Comparison of ENCODE assay signal across 11 cellular contexts in the genomic region with DNA sequence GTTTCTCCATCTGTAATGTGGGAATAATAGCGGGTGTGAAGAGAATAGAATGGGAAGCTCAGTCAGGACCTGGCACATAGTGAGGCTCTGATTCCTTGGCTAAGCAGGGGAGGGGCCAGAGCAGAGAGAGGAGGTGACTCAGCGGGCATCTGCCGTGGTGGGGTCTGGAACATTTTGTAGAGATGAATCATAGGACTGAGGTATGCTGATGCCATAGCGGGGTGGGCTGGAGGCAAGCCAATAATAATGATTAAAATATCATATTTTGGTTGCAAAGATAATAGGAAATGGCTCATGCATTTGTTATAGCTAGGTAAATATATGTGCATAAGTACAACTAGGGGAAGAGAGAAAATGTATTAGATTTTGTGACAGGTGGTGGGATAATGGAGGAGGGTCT. TPM values are rescaled to one million over a fixed set of nuclear protein-coding genes. Genes with fewer than 3 reads are reported as not detected.
A peak's percentile ranks its signal among the peaks of the same experiment; 100 is the strongest.
DNase-seq lines count a peak whose midpoint lies in the region; ATAC-seq and TF ChIP-seq lines count a peak whose summit lies in the region.
"Had no signal": no experiment of that assay in that cellular context is flagged by ENCODE, and none has a peak within 500 bp of the region (broad histone marks: within the 10 kb centered on the region; RNA-seq: fewer than 3 reads in every experiment).

No MANE protein-coding gene starts in this region.

- DNase-seq in HK-2 (ENCODE audit: unreplicated experiment) = peak; percentile 76
- DNase-seq in adipocyte (ENCODE audit: low read depth) = peak; percentile 93
- peak; percentile 59 for DNase-seq in hepatocyte (ENCODE audit: low spot score)
- DNase-seq in GM10248 (ENCODE audit: extremely low spot score) = no peak
- no peak for DNase-seq in stimulated activated CD8-positive, alpha-beta memory T cell treated with anti-CD3 and anti-CD28 coated beads, Interleukin-4, amount 100 ng/mL, for 48 hours
- DNase-seq in CD8-positive, alpha-beta T cell = no peak
- DNase-seq: activated CD8-positive, alpha-beta memory T cell treated with anti-CD3 and anti-CD28 coated beads, Interleukin-2, amount 50 U/mL, for 48 hours had no signal

- H3K27me3 ChIP-seq in ACC112 (ENCODE audit: insufficient read depth, low read length) = no peaks in the 10 kb centered on the region
- no peaks in the 10 kb centered on the region for H3K27me3 ChIP-seq in adipocyte (replicated peaks; ENCODE audit: control insufficient read depth, insufficient read depth, low read length)
- no peaks in the 10 kb centered on the region for H3K27me3 ChIP-seq in hepatocyte
- no peaks in the 10 kb centered on the region for H3K27me3 ChIP-seq in CD8-positive, alpha-beta T cell (ENCODE audit: insufficient read depth, low read length)

- H4K20me1 ChIP-seq in hepatocyte (ENCODE audit: insufficient read depth, poor library complexity, severe bottlenecking) = no peaks in the 10 kb centered on the region

- no peak overlapping the region for H3K4me3 Mint-ChIP-seq in CD8-positive, alpha-beta T cell
- H3K4me3 Mint-ChIP-seq: memory B cell had no signal

- intact Hi-C loops in CD8-positive, alpha-beta T cell (cut with DNase I, micrococcal nuclease) = no loop called here

- ATAC-seq in HG02763 (IDR thresholded peaks at IDR 0.05; ENCODE audit: unreplicated experiment) = no peak
- no peak for ATAC-seq in CD8-positive, alpha-beta T cell

- TF ChIP-seq CTCF in hepatocyte (IDR thresholded peaks at IDR 0.05; ENCODE audit: poor library complexity) = no peak
- TF ChIP-seq CTCF in GM10248 (IDR thresholded peaks at IDR 0.05; ENCODE audit: control extremely low read depth, extremely low read depth, low read depth, missing control alignments) = no peak
- no peak for TF ChIP-seq CTCF in CD8-positive, alpha-beta T cell (IDR thresholded peaks at IDR 0.05)

- H3K9me3 ChIP-seq in adipocyte (ENCODE audit: control insufficient read depth, low read length) (peaks cover 3% of the 10 kb centered on the region), hepatocyte (ENCODE audit: low read depth) (no peaks in the 10 kb centered on the region)
- no peaks in the 10 kb centered on the region for H3K9me3 ChIP-seq in CD8-positive, alpha-beta T cell (ENCODE audit: low read length)

- H3K9me2 ChIP-seq in hepatocyte (replicated peaks; ENCODE audit: insufficient read depth) = no peaks in the 10 kb centered on the region

- peaks cover 34% of the 10 kb centered on the region for H3K27me3 Mint-ChIP-seq in CD8-positive, alpha-beta T cell (ENCODE audit: low read depth)

- peaks cover 43% of the 10 kb centered on the region for H3K4me1 ChIP-seq in ACC112 (ENCODE audit: control insufficient read depth, insufficient read depth, low read length, unreplicated experiment)
- peaks cover 31% of the 10 kb centered on the region for H3K4me1 ChIP-seq in adipocyte (ENCODE audit: control insufficient read depth, insufficient read depth, low read length)
- no peaks in the 10 kb centered on the region for H3K4me1 ChIP-seq in hepatocyte (ENCODE audit: insufficient read depth)
- no peaks in the 10 kb centered on the region for H3K4me1 ChIP-seq in CD8-positive, alpha-beta T cell (ENCODE audit: insufficient read depth, low read length)

- no peaks in the 10 kb centered on the region for H3K36me3 Mint-ChIP-seq in CD8-positive, alpha-beta T cell
- H3K36me3 Mint-ChIP-seq: memory B cell had no signal

- H3K27ac Mint-ChIP-seq in CD8-positive, alpha-beta T cell = no peak overlapping the region
- H3K27ac Mint-ChIP-seq: memory B cell had no signal

- POLR2A ChIA-PET in GM10248 (lab: Yijun Ruan, JAX) = no interaction called here
- POLR2A ChIA-PET in CD8-positive, alpha-beta T cell (lab: Charles Lee) = no interaction called here

- no peaks in the 10 kb centered on the region for H3K36me3 ChIP-seq in ACC112 (ENCODE audit: insufficient read depth, low read length)
- H3K36me3 ChIP-seq in adipocyte (ENCODE audit: control insufficient read depth, insufficient read depth, low read length, severe bottlenecking) = no peaks in the 10 kb centered on the region
- no peaks in the 10 kb centered on the region for H3K36me3 ChIP-seq in hepatocyte (replicated peaks; ENCODE audit: insufficient read depth, low read depth)
- H3K36me3 ChIP-seq in CD8-positive, alpha-beta T cell (ENCODE audit: insufficient read depth, low read length) = no peaks in the 10 kb centered on the region

- no peak overlapping the region for H2AFZ ChIP-seq in ACC112 (ENCODE audit: low read length, unreplicated experiment)
- no peak overlapping the region for H2AFZ ChIP-seq in hepatocyte

- H3K4me1 Mint-ChIP-seq in CD8-positive, alpha-beta T cell (ENCODE audit: low read depth) = no peaks in the 10 kb centered on the region

- CTCF ChIA-PET in GM10248 (lab: Yijun Ruan, JAX) = interaction anchor here (1.4 kb wide), 1 partner anchor 28 kb away, joined by 4 read pairs; no protein-coding TSS in a partner anchor
- CTCF ChIA-PET in CD8-positive, alpha-beta T cell (lab: Charles Lee) = interaction anchor here (0.8 kb wide), 1 partner anchor 11 kb away, joined by 3 read pairs; no protein-coding TSS in a partner anchor

- H3K4me3 ChIP-seq in ACC112 (ENCODE audit: low read depth, low read length) = peak overlapping the region; percentile 38; the same call in 1 of the 2 replicates
- H3K4me3 ChIP-seq in adipocyte (ENCODE audit: low read length) = no peak overlapping the region
- no peak overlapping the region for H3K4me3 ChIP-seq in hepatocyte
- H3K4me3 ChIP-seq in CD8-positive, alpha-beta T cell (ENCODE audit: low read depth, low read length) = no peak overlapping the region
- H3K4me3 ChIP-seq: SK-N-MC had no signal

- H3K9ac ChIP-seq in adipocyte (ENCODE audit: low read length) = no peak overlapping the region

- H3K9me3 Mint-ChIP-seq in CD8-positive, alpha-beta T cell = no peaks in the 10 kb centered on the region
- H3K9me3 Mint-ChIP-seq: memory B cell had no signal

- H3K4me2 ChIP-seq in hepatocyte = no peak overlapping the region

- 51% methylated on average over 4 of the region's 4 CpGs for WGBS in hepatocyte (ENCODE audit: low lambda C conversion rate, missing lambda C conversion rate)

- H3K27ac ChIP-seq in ACC112 (ENCODE audit: low read depth, low read length) (peak overlapping the region; percentile 96), hepatocyte (no peak overlapping the region)
- no peak overlapping the region for H3K27ac ChIP-seq in CD8-positive, alpha-beta T cell (ENCODE audit: low read depth, low read length)
- H3K27ac ChIP-seq: SK-N-MC had no signal

- H3K79me2 ChIP-seq in ACC112 (ENCODE audit: control insufficient read depth, insufficient read depth, low read length, unreplicated experiment) (no peaks in the 10 kb centered on the region), hepatocyte (no peaks in the 10 kb centered on the region)

RNA-seq across cellular contexts. Expression of a gene that starts 11.2 kb away (rescaled TPM):
- total RNA-seq in hepatocyte = 0.43 TPM in 1 of 2 replicates, not detected in the other
- polyA plus RNA-seq in hepatocyte = 0.78 TPM in 1 of 2 replicates, not detected in the other
- total RNA-seq in CD8-positive, alpha-beta T cell = not detected

RNA-seq across cellular contexts. Expression of a gene that starts 23.9 kb away (rescaled TPM):
- 14.7 and 16.9 TPM in 2 replicates for total RNA-seq in hepatocyte
- polyA plus RNA-seq in hepatocyte = 16.7 and 22.2 TPM in 2 replicates
- total RNA-seq in CD8-positive, alpha-beta T cell = 1 to 10 TPM; 6.6 to 8.3 TPM

Comparison
In these comparisons a context has a peak if more than half of its experiments do, and no peak if none do; other contexts are left out.
1. DNase-seq: peak in HK-2 (single experiment), adipocyte (single experiment) and hepatocyte (single experiment); none in GM10248 (single experiment), stimulated activated CD8-positive, alpha-beta memory T cell treated with anti-CD3 and anti-CD28 coated beads, Interleukin-4, amount 100 ng/mL, for 48 hours (single experiment) and CD8-positive, alpha-beta T cell (0 of 7).